Comparison of ENCODE assay signal across 8 cellular contexts in genomic region chr11:26649884-26650283, GRCh38.
DNase-seq lines count a peak whose midpoint lies in the region; ATAC-seq and TF ChIP-seq lines count a peak whose summit lies in the region.

No MANE protein-coding gene starts in this region.

- H3K9ac ChIP-seq in Loucy (ENCODE audit: low read depth, low read length, poor library complexity, severe bottlenecking), result no peak overlapping the region

- peak; percentile 92 for ATAC-seq in HG02571 (IDR thresholded peaks at IDR 0.05; ENCODE audit: unreplicated experiment)
- ATAC-seq in CD8-positive, alpha-beta T cell, result no peak

- H3K9me2 ChIP-seq in Loucy (replicated peaks; ENCODE audit: low read depth, low read length), result no peaks in the 10 kb centered on the region

- H3K27ac Mint-ChIP-seq in endothelial cell (ENCODE audit: unreplicated experiment), result no peak overlapping the region
- H3K27ac Mint-ChIP-seq in CD8-positive, alpha-beta T cell, result no peak overlapping the region

- H3K4me1 Mint-ChIP-seq in endothelial cell (ENCODE audit: unreplicated experiment), result peaks cover 11% of the 10 kb centered on the region
- no peaks in the 10 kb centered on the region for H3K4me1 Mint-ChIP-seq in CD8-positive, alpha-beta T cell (ENCODE audit: low read depth)

- no peak overlapping the region for H3K4me3 ChIP-seq in AG04450 (ENCODE audit: low read depth, low read length)
- no peak overlapping the region for H3K4me3 ChIP-seq in Loucy (ENCODE audit: low read length, poor library complexity, severe bottlenecking)
- H3K4me3 ChIP-seq in CD8-positive, alpha-beta T cell (ENCODE audit: low read depth, low read length), result no peak overlapping the region

- H2AFZ ChIP-seq in Loucy (ENCODE audit: low read length), result no peak overlapping the region

- no peaks in the 10 kb centered on the region for H3K9me3 ChIP-seq in AG04450 (ENCODE audit: control insufficient read depth, insufficient read depth, low read length)
- H3K9me3 ChIP-seq in Loucy (ENCODE audit: insufficient read depth, low read depth, low read length), result no peaks in the 10 kb centered on the region
- no peaks in the 10 kb centered on the region for H3K9me3 ChIP-seq in CD8-positive, alpha-beta T cell (ENCODE audit: low read length)

- H3K36me3 Mint-ChIP-seq in endothelial cell (ENCODE audit: low read depth, unreplicated experiment), result no peaks in the 10 kb centered on the region
- H3K36me3 Mint-ChIP-seq in CD8-positive, alpha-beta T cell, result no peaks in the 10 kb centered on the region

- H3K79me2 ChIP-seq in Loucy (ENCODE audit: insufficient read depth, low read length), result no peaks in the 10 kb centered on the region

- no peaks in the 10 kb centered on the region for H3K27me3 Mint-ChIP-seq in endothelial cell (ENCODE audit: unreplicated experiment)
- H3K27me3 Mint-ChIP-seq in CD8-positive, alpha-beta T cell (ENCODE audit: low read depth), result no peaks in the 10 kb centered on the region

- H3K9me3 Mint-ChIP-seq in endothelial cell (ENCODE audit: unreplicated experiment), result no peaks in the 10 kb centered on the region
- H3K9me3 Mint-ChIP-seq in CD8-positive, alpha-beta T cell, result peaks cover 3% of the 10 kb centered on the region

- POLR2A ChIA-PET in AG04450 (lab: Yijun Ruan, JAX), result no interaction called here
- POLR2A ChIA-PET in RWPE1 (lab: Yijun Ruan, JAX; ENCODE audit: low non-redundant PET), result no interaction called here
- POLR2A ChIA-PET in CD8-positive, alpha-beta T cell (lab: Charles Lee), result no interaction called here

- no peaks in the 10 kb centered on the region for H4K20me1 ChIP-seq in Loucy (ENCODE audit: insufficient read depth, low read length, poor library complexity, severe bottlenecking)

- H3K4me3 Mint-ChIP-seq in endothelial cell (ENCODE audit: unreplicated experiment), result no peak overlapping the region
- no peak overlapping the region for H3K4me3 Mint-ChIP-seq in CD8-positive, alpha-beta T cell

- no peaks in the 10 kb centered on the region for H3F3A ChIP-seq in Loucy (ENCODE audit: low read depth)

- no peaks in the 10 kb centered on the region for H3K36me3 ChIP-seq in Loucy (ENCODE audit: insufficient read depth, low read length)
- H3K36me3 ChIP-seq in CD8-positive, alpha-beta T cell (ENCODE audit: insufficient read depth, low read length), result no peaks in the 10 kb centered on the region

- CTCF ChIA-PET in AG04450 (lab: Charles Lee) (interaction anchor here (0.6 to 3.4 kb wide), 11 partner anchors 8 to 875 kb away, joined by 3 to 27 read pairs (median 4); no protein-coding TSS in a partner anchor), RWPE1 (lab: Yijun Ruan, JAX) (interaction anchor here (0.5 to 1.1 kb wide), 3 partner anchors 116 to 502 kb away, joined by 3 to 6 read pairs (median 3); no protein-coding TSS in a partner anchor)
- CTCF ChIA-PET in CD8-positive, alpha-beta T cell (lab: Charles Lee), result no interaction called here

- H3K4me2 ChIP-seq in Loucy (ENCODE audit: low read depth, low read length, poor library complexity, severe bottlenecking), result no peak overlapping the region

- H3K27me3 ChIP-seq in AG04450 (ENCODE audit: control insufficient read depth, insufficient read depth, low read length), result no peaks in the 10 kb centered on the region
- no peaks in the 10 kb centered on the region for H3K27me3 ChIP-seq in Loucy (ENCODE audit: insufficient read depth, low read length, poor library complexity, severe bottlenecking)
- no peaks in the 10 kb centered on the region for H3K27me3 ChIP-seq in CD8-positive, alpha-beta T cell (ENCODE audit: insufficient read depth, low read length)

- H3K27ac ChIP-seq in AG04450 (ENCODE audit: low read depth, low read length), result no peak overlapping the region
- H3K27ac ChIP-seq in RWPE1, result no peak overlapping the region
- no peak overlapping the region for H3K27ac ChIP-seq in CD8-positive, alpha-beta T cell (ENCODE audit: low read depth, low read length)

- no peaks in the 10 kb centered on the region for H3K4me1 ChIP-seq in Loucy (ENCODE audit: insufficient read depth, low read length, poor library complexity, severe bottlenecking)
- H3K4me1 ChIP-seq in CD8-positive, alpha-beta T cell (ENCODE audit: insufficient read depth, low read length), result no peaks in the 10 kb centered on the region

- DNase-seq in AG04450 (ENCODE audit: low read depth, low spot score) (peak; percentile 32), RWPE1 (ENCODE audit: low spot score) (peak; percentile 55), endothelial cell (ENCODE audit: low spot score) (peak; percentile 75), middle frontal gyrus (ENCODE audit: extremely low spot score, low spot score) (peak; percentile 30)
- DNase-seq in CD8-positive, alpha-beta T cell, result no peak

- intact Hi-C loops in CD8-positive, alpha-beta T cell (cut with DNase I, micrococcal nuclease), result no loop called here

- TF ChIP-seq CTCF in AG04450 (IDR thresholded peaks at IDR 0.05; ENCODE audit: low read depth, low read length) (peak; percentile 84), GM12872 (IDR thresholded peaks at IDR 0.05; ENCODE audit: insufficient read depth, low read depth, low read length) (peak; percentile 70), Loucy (conservative IDR thresholded peaks at IDR 0.05; ENCODE audit: low read length) (peak; percentile 80), RWPE1 (conservative IDR thresholded peaks at IDR 0.05; ENCODE audit: low read depth) (peak; percentile 83), endothelial cell (IDR thresholded peaks at IDR 0.05; ENCODE audit: unreplicated experiment) (peak; percentile 78)
- no peak for TF ChIP-seq CTCF in CD8-positive, alpha-beta T cell (IDR thresholded peaks at IDR 0.05)

Comparison
In these comparisons a context has a peak if more than half of its experiments do, and no peak if none do; other contexts are left out.
1. DNase-seq: peak in AG04450 (single experiment), RWPE1 (single experiment), endothelial cell (single experiment) and middle frontal gyrus (single experiment); none in CD8-positive, alpha-beta T cell (0 of 7).